10 cellular contexts compared by ENCODE assay signal in genomic region chr9:1052119-1052907, GRCh38. TPM values are rescaled to one million over a fixed set of nuclear protein-coding genes. Genes with fewer than 3 reads are reported as not detected.
A peak's percentile ranks its signal among the peaks of the same experiment; 100 is the strongest.
DNase-seq lines count a peak whose midpoint lies in the region; TF ChIP-seq lines count a peak whose summit lies in the region.
"Had no signal": no experiment of that assay in that cellular context is flagged by ENCODE, and none has a peak within 500 bp of the region (broad histone marks: within the 10 kb centered on the region; RNA-seq: fewer than 3 reads in every experiment).

No MANE protein-coding gene starts in this region.

- no peak overlapping the region for H2BK5ac ChIP-seq in mesenchymal stem cell (ENCODE audit: low read depth, low read length, poor library complexity, severe bottlenecking)

- H3K4me2 ChIP-seq in mesenchymal stem cell (ENCODE audit: low read length, poor library complexity, severe bottlenecking): peak overlapping the region; percentile 70

- no peak overlapping the region for H4K8ac ChIP-seq in mesenchymal stem cell (ENCODE audit: low read length)

- H3K27me3 Mint-ChIP-seq in activated T-cell treated with anti-CD3 and anti-CD28 coated beads, Interleukin-2, amount 50 U/mL, for 24 hours: peaks cover 89% of the 10 kb centered on the region

- H3K4me1 Mint-ChIP-seq in activated T-cell treated with anti-CD3 and anti-CD28 coated beads, Interleukin-2, amount 50 U/mL, for 24 hours (ENCODE audit: low read depth): peaks cover 44% of the 10 kb centered on the region

- no peak overlapping the region for H2BK120ac ChIP-seq in mesenchymal stem cell (ENCODE audit: low read depth, low read length)

- no peak for TF ChIP-seq POLR2A in suprapubic skin (IDR thresholded peaks at IDR 0.05)

- H3K4ac ChIP-seq in mesenchymal stem cell (ENCODE audit: low read depth in 1 of 2, low read length in 2 of 2): no peak overlapping the region

- 53% methylated on average over 36 of the region's 36 CpGs for WGBS in mesenchymal stem cell
- 13% methylated on average over 24 of the region's 36 CpGs for WGBS in suprapubic skin

- no peaks in the 10 kb centered on the region for H3K79me1 ChIP-seq in mesenchymal stem cell (replicated peaks; ENCODE audit: low read length, poor library complexity, severe bottlenecking)

- no peak overlapping the region for H3K27ac Mint-ChIP-seq in activated T-cell treated with anti-CD3 and anti-CD28 coated beads, Interleukin-2, amount 50 U/mL, for 24 hours
- H3K27ac Mint-ChIP-seq: CD4-positive, CD25-positive, alpha-beta regulatory T cell had no signal

- H3K9me3 Mint-ChIP-seq in activated T-cell treated with anti-CD3 and anti-CD28 coated beads, Interleukin-2, amount 50 U/mL, for 24 hours: no peaks in the 10 kb centered on the region

- no peak overlapping the region for H2BK12ac ChIP-seq in mesenchymal stem cell (ENCODE audit: low read length in 2 of 2)

- H3K9me3 ChIP-seq in mesenchymal stem cell (ENCODE audit: control insufficient read depth, low read length) (no peaks in the 10 kb centered on the region), suprapubic skin (no peaks in the 10 kb centered on the region)

- peak overlapping the region; percentile 43 for H3K4me3 Mint-ChIP-seq in activated T-cell treated with anti-CD3 and anti-CD28 coated beads, Interleukin-2, amount 50 U/mL, for 24 hours

- no peak overlapping the region for H3K18ac ChIP-seq in mesenchymal stem cell (ENCODE audit: low read depth in 1 of 2, low read length in 2 of 2)

- no peak overlapping the region for H4K91ac ChIP-seq in mesenchymal stem cell (ENCODE audit: low read length)

- H2BK15ac ChIP-seq in mesenchymal stem cell (ENCODE audit: low read depth, poor library complexity, severe bottlenecking): no peak overlapping the region

- no peak overlapping the region for H2AFZ ChIP-seq in mesenchymal stem cell (ENCODE audit: low read depth, low read length)

- DNase-seq in activated T-cell treated with anti-CD3 and anti-CD28 coated beads, Interleukin-2, amount 50 U/mL, for 24 hours: no peak
- no peak for DNase-seq in activated T-cell treated with anti-CD3 and anti-CD28 coated beads, Interleukin-2, amount 50 U/mL, for 1 hour
- DNase-seq in astrocyte of the cerebellum (ENCODE audit: low read depth): no peak
- no peak for DNase-seq in mesenchymal stem cell
- DNase-seq in suprapubic skin (ENCODE audit: low spot score in 2 of 2): no peak
- DNase-seq in cerebellar cortex (ENCODE audit: low spot score): no peak
- no peak for DNase-seq in NOMO-1 (lab: John Stamatoyannopoulos, UW; ENCODE audit: unreplicated experiment in 2 of 2)
- no peak for DNase-seq in HuH-7.5 (ENCODE audit: low spot score)
- DNase-seq: activated gamma-delta T cell had no signal

- H3K14ac ChIP-seq in mesenchymal stem cell (ENCODE audit: low read length in 2 of 2): no peak overlapping the region

- H3K36me3 Mint-ChIP-seq in activated T-cell treated with anti-CD3 and anti-CD28 coated beads, Interleukin-2, amount 50 U/mL, for 24 hours (ENCODE audit: low read depth): no peaks in the 10 kb centered on the region
- H3K36me3 Mint-ChIP-seq: CD4-positive, CD25-positive, alpha-beta regulatory T cell had no signal

- H3K9ac ChIP-seq in mesenchymal stem cell (ENCODE audit: low read length): peak overlapping the region; percentile 73

- in situ Hi-C loops in astrocyte of the cerebellum (cut with HindIII; ENCODE audit: low sequenced_read_pairs): no loop called here

- H3K4me3 ChIP-seq in astrocyte of the cerebellum (ENCODE audit: low read depth, low read length) (peak overlapping the region; percentile 19), mesenchymal stem cell (ENCODE audit: insufficient read depth in 1 of 2, low read depth in 1 of 2, low read length in 2 of 2) (peak overlapping the region in 1 of 2 experiments; percentile 79), suprapubic skin (peak overlapping the region; percentile 52)

- H3K4me1 ChIP-seq in mesenchymal stem cell (ENCODE audit: control insufficient read depth, insufficient read depth, low read depth, low read length): peaks cover 7% of the 10 kb centered on the region
- H3K4me1 ChIP-seq in suprapubic skin: peaks cover 47% of the 10 kb centered on the region

- H3K27me3 ChIP-seq in mesenchymal stem cell (ENCODE audit: control insufficient read depth in 1 of 2, insufficient read depth in 1 of 2, low read length in 2 of 2) (no peaks in the 10 kb centered on the region), suprapubic skin (peaks cover 91% of the 10 kb centered on the region)

- H3K27ac ChIP-seq in mesenchymal stem cell (ENCODE audit: low read length, poor library complexity, severe bottlenecking) (no peak overlapping the region), suprapubic skin (no peak overlapping the region)

- no peak for TF ChIP-seq EP300 in suprapubic skin (IDR thresholded peaks at IDR 0.05)

- H2AK5ac ChIP-seq in mesenchymal stem cell (ENCODE audit: low read length, severe bottlenecking): no peak overlapping the region

- TF ChIP-seq CTCF in astrocyte of the cerebellum (IDR thresholded peaks at IDR 0.05; ENCODE audit: low read depth, low read length, missing control alignments) (no peak), suprapubic skin (IDR thresholded peaks at IDR 0.05) (no peak)

- no peak overlapping the region for H3K23ac ChIP-seq in mesenchymal stem cell (ENCODE audit: low read length in 2 of 2)

- peaks cover 0 to 9% of the 10 kb centered on the region in 2 experiments for H3K36me3 ChIP-seq in mesenchymal stem cell (ENCODE audit: control insufficient read depth in 1 of 2, insufficient read depth in 2 of 2, low read depth in 1 of 2, low read length in 2 of 2)
- H3K36me3 ChIP-seq in suprapubic skin: no peaks in the 10 kb centered on the region

RNA-seq across cellular contexts. Expression of gene DMRT2, which starts 2.2 kb away (rescaled TPM):
- polyA plus RNA-seq in mesenchymal stem cell (2013, experiment 1 of 2): not detected
- polyA plus RNA-seq in mesenchymal stem cell (2013, experiment 2 of 2): not detected
- total RNA-seq in suprapubic skin: 1 to 10 TPM in 1 of 4 donors, under 1 TPM in 3; 0.60 to 1.1 (median 0.68) TPM
- total RNA-seq: CD4-positive, CD25-positive, alpha-beta regulatory T cell had no signal
- polyA plus RNA-seq: CD4-positive, CD25-positive, alpha-beta regulatory T cell had no signal
